ENCODE assay signal across 8 cellular contexts in the genomic region with DNA sequence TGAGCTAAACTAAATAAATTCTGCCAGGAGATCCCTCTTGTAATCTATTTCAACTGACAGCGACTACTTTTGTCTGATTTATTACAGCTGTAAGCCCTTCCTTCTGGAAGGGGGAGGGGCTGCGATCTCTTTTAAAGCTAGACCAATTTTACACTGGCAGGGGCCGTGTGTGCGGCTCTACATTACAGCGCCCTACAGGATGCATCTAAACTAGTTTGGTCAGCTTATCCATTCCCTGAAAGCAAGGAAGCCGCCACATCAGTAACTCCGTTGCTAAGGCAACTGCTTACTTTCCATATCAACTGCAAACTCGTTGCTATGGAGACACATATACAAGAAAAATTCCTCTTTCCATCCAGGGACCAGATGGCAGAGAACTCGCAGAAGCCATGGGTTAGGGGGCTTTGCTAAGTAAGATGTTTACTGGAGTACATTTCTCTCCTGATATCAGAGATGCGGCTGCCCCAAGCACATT. TPM values are rescaled to one million over a fixed set of nuclear protein-coding genes. Genes with fewer than 3 reads are reported as not detected.
A peak's percentile ranks its signal among the peaks of the same experiment; 100 is the strongest.
DNase-seq lines count a peak whose midpoint lies in the region; ATAC-seq, FAIRE-seq and TF ChIP-seq lines count a peak whose summit lies in the region.

No MANE protein-coding gene starts in this region.

- H3K4me3 ChIP-seq in epithelial cell of esophagus (ENCODE audit: low read length) (no peak overlapping the region), neuron (ENCODE audit: low read length) (peak overlapping the region; percentile 25)

- H3K36me3 ChIP-seq in neuron (ENCODE audit: insufficient read depth, low read length): no peaks in the 10 kb centered on the region

- no peak for FAIRE-seq in frontal cortex (lab: Jason Lieb, UNC)

- peak; percentile 81 for DNase-seq in EH (ENCODE audit: low read depth)
- DNase-seq in NCI-H524 (lab: John Stamatoyannopoulos, UW): peak; percentile 98 to 99
- peak; percentile 12 for DNase-seq in epithelial cell of esophagus (ENCODE audit: low read depth)
- DNase-seq in GM19238 (ENCODE audit: insufficient read length, low spot score): no peak
- DNase-seq in frontal cortex (ENCODE audit: low spot score in 2 of 2): no peak

- H2AFZ ChIP-seq in neuron (ENCODE audit: low read depth, low read length): no peak overlapping the region

- no peaks in the 10 kb centered on the region for H3K9me3 ChIP-seq in neuron (ENCODE audit: low read length)

- TF ChIP-seq CTCF in epithelial cell of esophagus (IDR thresholded peaks at IDR 0.05; ENCODE audit: insufficient read depth, low read depth, low read length, missing control alignments): no peak

- no peaks in the 10 kb centered on the region for H3K27me3 ChIP-seq in neuron (ENCODE audit: insufficient read depth, low read length)

- H3K4me1 ChIP-seq in neuron (ENCODE audit: insufficient read depth, low read length): peaks cover 36% of the 10 kb centered on the region

- no peak for ATAC-seq in HG02763 (IDR thresholded peaks at IDR 0.05; ENCODE audit: unreplicated experiment)
- no peak for ATAC-seq in GM18511 (IDR thresholded peaks at IDR 0.05; ENCODE audit: unreplicated experiment)

RNA-seq across cellular contexts. Expression of a gene that starts 17.4 kb away (rescaled TPM):
- 24.1 TPM for total RNA-seq in frontal cortex

Comparison
In these comparisons a context has a peak if more than half of its experiments do, and no peak if none do; other contexts are left out.
1. DNase-seq: peak in EH (single experiment), NCI-H524 (2 of 2) and epithelial cell of esophagus (single experiment); none in GM19238 (single experiment) and frontal cortex (0 of 2).